ENCODE assay signal across 19 cellular contexts in the genomic region with DNA sequence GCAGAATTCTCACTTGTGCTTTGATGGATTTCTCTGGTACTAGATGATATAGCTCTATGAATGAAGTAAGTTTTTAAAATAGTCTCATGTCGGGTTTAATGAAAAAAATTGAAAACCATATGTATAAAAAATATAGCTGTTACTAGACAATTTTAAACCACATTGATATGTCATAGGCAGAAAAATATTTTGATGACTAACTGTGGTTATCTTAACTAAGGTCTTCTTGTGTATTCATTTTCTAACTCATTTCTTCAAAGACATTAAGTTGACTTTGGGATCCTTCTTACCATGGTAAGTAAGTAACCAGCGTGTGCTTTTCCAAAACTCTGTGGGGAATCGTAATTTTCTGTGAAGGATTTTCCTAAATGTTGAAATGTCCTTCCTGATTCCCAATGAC.
DNase-seq lines count a peak whose midpoint lies in the region; ATAC-seq and TF ChIP-seq lines count a peak whose summit lies in the region.
"Had no signal": no experiment of that assay in that cellular context is flagged by ENCODE, and none has a peak within 500 bp of the region (broad histone marks: within the 10 kb centered on the region; RNA-seq: fewer than 3 reads in every experiment).

No MANE protein-coding gene starts in this region.

- H3K36me3 ChIP-seq in GM23338 (ENCODE audit: insufficient read depth) (no peaks in the 10 kb centered on the region), ascending aorta (no peaks in the 10 kb centered on the region), smooth muscle cell (ENCODE audit: low read depth) (no peaks in the 10 kb centered on the region)
- H3K36me3 ChIP-seq: gastrocnemius medialis, transverse colon had no signal

- H3K4me2 ChIP-seq in GM23338 (no peak overlapping the region), smooth muscle cell (peak overlapping the region; percentile 75)

- no peaks in the 10 kb centered on the region for H3K4me1 ChIP-seq in GM23338 (ENCODE audit: insufficient read depth)
- H3K4me1 ChIP-seq in ascending aorta, result peaks cover 6 to 7% of the 10 kb centered on the region in 2 donors
- peaks cover 27% of the 10 kb centered on the region for H3K4me1 ChIP-seq in smooth muscle cell (ENCODE audit: low read depth)
- H3K4me1 ChIP-seq: gastrocnemius medialis had no signal

- TF ChIP-seq CTCF in GM23338 (conservative IDR thresholded peaks at IDR 0.05; ENCODE audit: low read depth in 2 of 2) (no peak), ascending aorta (IDR thresholded peaks at IDR 0.05) (no peak), smooth muscle cell (IDR thresholded peaks at IDR 0.05; ENCODE audit: borderline replicate concordance, insufficient read depth, poor library complexity, severe bottlenecking) (no peak)

- H3K27ac Mint-ChIP-seq in GM23338, result no peak overlapping the region
- H3K27ac Mint-ChIP-seq: activated T-helper 17 cell treated with anti-CD3 and anti-CD28 coated beads, Interleukin-2, amount 50 U/mL, for 72 hours; B cell; effector memory CD8-positive, alpha-beta T cell had no signal

- H3K4me3 Mint-ChIP-seq in GM23338, result no peak overlapping the region
- H3K4me3 Mint-ChIP-seq: activated T-helper 17 cell treated with anti-CD3 and anti-CD28 coated beads, Interleukin-2, amount 50 U/mL, for 72 hours; B cell; effector memory CD8-positive, alpha-beta T cell had no signal

- intact Hi-C loops in ascending aorta (cut with DNase I), result loop anchor here (10.0 kb wide), 1 partner anchor 161 kb away; a partner anchor contains a TSS

- peak overlapping the region; percentile 76 for H3K9ac ChIP-seq in smooth muscle cell (ENCODE audit: low read depth)

- H3K27me3 ChIP-seq in GM23338 (ENCODE audit: insufficient read depth) (no peaks in the 10 kb centered on the region), ascending aorta (no peaks in the 10 kb centered on the region), smooth muscle cell (ENCODE audit: low read depth) (no peaks in the 10 kb centered on the region)
- H3K27me3 ChIP-seq: gastrocnemius medialis, transverse colon had no signal

- in situ Hi-C loops in KBM-7 (cut with MboI; ENCODE audit: low pct_unique_long_range_greater_than_20kb, low sequenced_read_pairs), result no loop called here

- H3K9me3 ChIP-seq in ascending aorta (no peaks in the 10 kb centered on the region), smooth muscle cell (replicated peaks; ENCODE audit: low read depth) (no peaks in the 10 kb centered on the region)
- H3K9me3 ChIP-seq: gastrocnemius medialis, transverse colon had no signal

- H3K4me1 Mint-ChIP-seq in GM23338, result no peaks in the 10 kb centered on the region
- H3K4me1 Mint-ChIP-seq: activated T-helper 17 cell treated with anti-CD3 and anti-CD28 coated beads, Interleukin-2, amount 50 U/mL, for 72 hours; B cell had no signal

- H4K20me1 ChIP-seq in GM23338 (replicated peaks; ENCODE audit: insufficient read depth) (no peaks in the 10 kb centered on the region), smooth muscle cell (ENCODE audit: low read depth) (no peaks in the 10 kb centered on the region)

- H3K27ac ChIP-seq in GM23338 (ENCODE audit: low read depth) (no peak overlapping the region), ascending aorta (peak overlapping the region; percentile 67 to 74), smooth muscle cell (ENCODE audit: low read depth) (peak overlapping the region; percentile 95)

- H3K4me3 ChIP-seq in GM23338 (no peak overlapping the region), ascending aorta (no peak overlapping the region), smooth muscle cell (no peak overlapping the region)
- H3K4me3 ChIP-seq: gastrocnemius medialis, transverse colon had no signal

- DNase-seq in GM23338 (ENCODE audit: low spot score) (no peak), ascending aorta (ENCODE audit: low spot score in 2 of 2) (no peak), fibroblast of peridontal ligament (ENCODE audit: extremely low read depth) (peak; percentile 92), smooth muscle cell (lab: John Stamatoyannopoulos, UW; ENCODE audit: unreplicated experiment) (no peak), GDM1 (lab: John Stamatoyannopoulos, UW) (no peak), KBM-7 (no peak)
- DNase-seq in stimulated activated CD4-positive, alpha-beta T cell treated with anti-CD3 and anti-CD28 coated beads, Interleukin-2, amount 100 ng/mL, for 24 hours, result no peak
- DNase-seq: activated CD4-positive, alpha-beta T cell treated with anti-CD3 and anti-CD28 coated beads for 4 hours; effector memory CD8-positive, alpha-beta T cell; gastrocnemius medialis; H7; NCI-H1417; NCI-H524 treated with DMSO at 0.1 percent for 48 hours; stimulated activated naive CD4-positive, alpha-beta T cell treated with Interleukin-2 at 50 U/mL for 16 hours; SW 1271 had no signal

- H3K9me3 Mint-ChIP-seq in GM23338, result no peaks in the 10 kb centered on the region
- H3K9me3 Mint-ChIP-seq: activated T-helper 17 cell treated with anti-CD3 and anti-CD28 coated beads, Interleukin-2, amount 50 U/mL, for 72 hours; effector memory CD8-positive, alpha-beta T cell had no signal

- H3K79me2 ChIP-seq in GM23338 (replicated peaks; ENCODE audit: insufficient read depth) (no peaks in the 10 kb centered on the region), smooth muscle cell (ENCODE audit: low read depth) (peaks cover 20% of the 10 kb centered on the region)

- 64% methylated on average over 3 of the region's 3 CpGs for WGBS in smooth muscle cell (ENCODE audit: low lambda C conversion rate)

- ATAC-seq in GM23338 (no peak), GM18873 (IDR thresholded peaks at IDR 0.05; ENCODE audit: low FRiP score, unreplicated experiment) (no peak)
- ATAC-seq: activated T-helper 17 cell treated with anti-CD3 and anti-CD28 coated beads, Interleukin-2, amount 50 U/mL, for 72 hours; effector memory CD8-positive, alpha-beta T cell; gastrocnemius medialis had no signal

- H3K27me3 Mint-ChIP-seq in GM23338 (ENCODE audit: insufficient read depth, low read depth, poor library complexity), result no peaks in the 10 kb centered on the region
- H3K27me3 Mint-ChIP-seq: activated T-helper 17 cell treated with anti-CD3 and anti-CD28 coated beads, Interleukin-2, amount 50 U/mL, for 72 hours; B cell; effector memory CD8-positive, alpha-beta T cell had no signal

- H3F3A ChIP-seq in GM23338 (replicated peaks; ENCODE audit: low read depth), result no peaks in the 10 kb centered on the region
- peaks cover 44% of the 10 kb centered on the region for H3F3A ChIP-seq in smooth muscle cell (ENCODE audit: low read depth)

- no peaks in the 10 kb centered on the region for H3K36me3 Mint-ChIP-seq in GM23338 (ENCODE audit: low read depth)

- no peaks in the 10 kb centered on the region for H3K9me2 ChIP-seq in GM23338 (ENCODE audit: insufficient read depth)

- 0 out of 2 replicates have a peak overlapping the region, but pooled peaks have one; percentile 20 for H2AFZ ChIP-seq in GM23338
- H2AFZ ChIP-seq in smooth muscle cell (ENCODE audit: low read depth), result peak overlapping the region; percentile 90

TF ChIP-seq in GM23338, 12 proteins besides CTCF, POLR2A, EP300 and RAD21 (continues in another document):
- TF ChIP-seq, protein P1, sequence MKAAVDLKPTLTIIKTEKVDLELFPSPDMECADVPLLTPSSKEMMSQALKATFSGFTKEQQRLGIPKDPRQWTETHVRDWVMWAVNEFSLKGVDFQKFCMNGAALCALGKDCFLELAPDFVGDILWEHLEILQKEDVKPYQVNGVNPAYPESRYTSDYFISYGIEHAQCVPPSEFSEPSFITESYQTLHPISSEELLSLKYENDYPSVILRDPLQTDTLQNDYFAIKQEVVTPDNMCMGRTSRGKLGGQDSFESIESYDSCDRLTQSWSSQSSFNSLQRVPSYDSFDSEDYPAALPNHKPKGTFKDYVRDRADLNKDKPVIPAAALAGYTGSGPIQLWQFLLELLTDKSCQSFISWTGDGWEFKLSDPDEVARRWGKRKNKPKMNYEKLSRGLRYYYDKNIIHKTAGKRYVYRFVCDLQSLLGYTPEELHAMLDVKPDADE (IDR thresholded peaks at IDR 0.05), result no peak
- TF ChIP-seq, protein P2, sequence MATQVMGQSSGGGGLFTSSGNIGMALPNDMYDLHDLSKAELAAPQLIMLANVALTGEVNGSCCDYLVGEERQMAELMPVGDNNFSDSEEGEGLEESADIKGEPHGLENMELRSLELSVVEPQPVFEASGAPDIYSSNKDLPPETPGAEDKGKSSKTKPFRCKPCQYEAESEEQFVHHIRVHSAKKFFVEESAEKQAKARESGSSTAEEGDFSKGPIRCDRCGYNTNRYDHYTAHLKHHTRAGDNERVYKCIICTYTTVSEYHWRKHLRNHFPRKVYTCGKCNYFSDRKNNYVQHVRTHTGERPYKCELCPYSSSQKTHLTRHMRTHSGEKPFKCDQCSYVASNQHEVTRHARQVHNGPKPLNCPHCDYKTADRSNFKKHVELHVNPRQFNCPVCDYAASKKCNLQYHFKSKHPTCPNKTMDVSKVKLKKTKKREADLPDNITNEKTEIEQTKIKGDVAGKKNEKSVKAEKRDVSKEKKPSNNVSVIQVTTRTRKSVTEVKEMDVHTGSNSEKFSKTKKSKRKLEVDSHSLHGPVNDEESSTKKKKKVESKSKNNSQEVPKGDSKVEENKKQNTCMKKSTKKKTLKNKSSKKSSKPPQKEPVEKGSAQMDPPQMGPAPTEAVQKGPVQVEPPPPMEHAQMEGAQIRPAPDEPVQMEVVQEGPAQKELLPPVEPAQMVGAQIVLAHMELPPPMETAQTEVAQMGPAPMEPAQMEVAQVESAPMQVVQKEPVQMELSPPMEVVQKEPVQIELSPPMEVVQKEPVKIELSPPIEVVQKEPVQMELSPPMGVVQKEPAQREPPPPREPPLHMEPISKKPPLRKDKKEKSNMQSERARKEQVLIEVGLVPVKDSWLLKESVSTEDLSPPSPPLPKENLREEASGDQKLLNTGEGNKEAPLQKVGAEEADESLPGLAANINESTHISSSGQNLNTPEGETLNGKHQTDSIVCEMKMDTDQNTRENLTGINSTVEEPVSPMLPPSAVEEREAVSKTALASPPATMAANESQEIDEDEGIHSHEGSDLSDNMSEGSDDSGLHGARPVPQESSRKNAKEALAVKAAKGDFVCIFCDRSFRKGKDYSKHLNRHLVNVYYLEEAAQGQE (IDR thresholded peaks at IDR 0.05; ENCODE audit: unreplicated experiment), result no peak
- no peak for TF ChIP-seq ZNF331 (CRISPR knock-in tag; IDR thresholded peaks at IDR 0.05; ENCODE audit: low read depth)
